Comparison of ENCODE assay signal across 12 cellular contexts in genomic region chr6:38212579-38212978, GRCh38.
A peak's percentile ranks its signal among the peaks of the same experiment; 100 is the strongest.
DNase-seq lines count a peak whose midpoint lies in the region; ATAC-seq and TF ChIP-seq lines count a peak whose summit lies in the region.
"Had no signal": no experiment of that assay in that cellular context is flagged by ENCODE, and none has a peak within 500 bp of the region (broad histone marks: within the 10 kb centered on the region; RNA-seq: fewer than 3 reads in every experiment).

No MANE protein-coding gene starts in this region.

- intact Hi-C loops in left colon (cut with DNase I, micrococcal nuclease) = no loop called here
- intact Hi-C loops in transverse colon (cut with DNase I; ENCODE audit: low total_unique reads) = no loop called here
- intact Hi-C loops in MCF 10A (cut with micrococcal nuclease) = no loop called here

- H3K27me3 Mint-ChIP-seq in MCF 10A (ENCODE audit: insufficient read depth, unreplicated experiment) = no peaks in the 10 kb centered on the region
- H3K27me3 Mint-ChIP-seq in activated naive CD8-positive, alpha-beta T cell treated with anti-CD3 and anti-CD28 coated beads for 36 hours = no peaks in the 10 kb centered on the region

- no peaks in the 10 kb centered on the region for H3K36me3 ChIP-seq in transverse colon

- no TSS peak for BruUV-seq in MCF 10A (replicated peaks; lab: Mats Ljungman, UMichigan)

- no peak overlapping the region for H3K4me3 ChIP-seq in transverse colon

- no peak for TF ChIP-seq CTCF in transverse colon (IDR thresholded peaks at IDR 0.05)
- no peak for TF ChIP-seq CTCF in MCF 10A (IDR thresholded peaks at IDR 0.05; ENCODE audit: unreplicated experiment)

- H3K4me3 Mint-ChIP-seq in MCF 10A (ENCODE audit: unreplicated experiment) = no peak overlapping the region
- no peak overlapping the region for H3K4me3 Mint-ChIP-seq in activated naive CD8-positive, alpha-beta T cell treated with anti-CD3 and anti-CD28 coated beads for 36 hours

- H3K4me1 Mint-ChIP-seq in MCF 10A (ENCODE audit: insufficient read depth, unreplicated experiment) = no peaks in the 10 kb centered on the region
- peaks cover 16% of the 10 kb centered on the region for H3K4me1 Mint-ChIP-seq in activated naive CD8-positive, alpha-beta T cell treated with anti-CD3 and anti-CD28 coated beads for 36 hours

- no peak for TF ChIP-seq EP300 in transverse colon (IDR thresholded peaks at IDR 0.05; ENCODE audit: low read depth)

- H3K27ac ChIP-seq in transverse colon = peak overlapping the region; percentile 54 to 74 (median 60)
- H3K27ac ChIP-seq: 22Rv1 had no signal

- WGBS in transverse colon (ENCODE audit: low coverage in 1 of 2), 2 donors = 52% methylated on average over 5 of the region's 5 CpGs; no CpG with 5 or more reads in 1 of the 2 donors

- CTCF ChIA-PET in MCF 10A (lab: Yijun Ruan, JAX) = no interaction called here

- H3K27ac Mint-ChIP-seq in MCF 10A (ENCODE audit: low read depth, unreplicated experiment) = no peak overlapping the region
- no peak overlapping the region for H3K27ac Mint-ChIP-seq in activated naive CD8-positive, alpha-beta T cell treated with anti-CD3 and anti-CD28 coated beads for 36 hours

- H3K27me3 ChIP-seq in transverse colon = no peaks in the 10 kb centered on the region

- in situ Hi-C loops in transverse colon (cut with MboI; ENCODE audit: low pct_ligation_motif_present in 1 of 4, low pct_unique_long_range_greater_than_20kb in 1 of 4, low sequenced_read_pairs in 3 of 4) = no loop called here

- H3K36me3 Mint-ChIP-seq in MCF 10A (ENCODE audit: insufficient read depth, unreplicated experiment) = no peaks in the 10 kb centered on the region
- no peaks in the 10 kb centered on the region for H3K36me3 Mint-ChIP-seq in activated naive CD8-positive, alpha-beta T cell treated with anti-CD3 and anti-CD28 coated beads for 36 hours

- no peak for TF ChIP-seq POLR2A in transverse colon (IDR thresholded peaks at IDR 0.05)

- no peaks in the 10 kb centered on the region for H3K9me3 ChIP-seq in transverse colon

- POLR2A ChIA-PET in MCF 10A (lab: Yijun Ruan, JAX) = no interaction called here

- DNase-seq in DMS79 treated with DMSO at 0.1 percent for 48 hours (lab: John Stamatoyannopoulos, UW) (peak; percentile 24), DMS79 (lab: John Stamatoyannopoulos, UW) (no peak), T1000 (lab: John Stamatoyannopoulos, UW) (peak; percentile 15), left colon (no peak), transverse colon (no peak), MCF 10A (ENCODE audit: unreplicated experiment) (no peak)
- no peak for DNase-seq in activated naive CD8-positive, alpha-beta T cell treated with anti-CD3 and anti-CD28 coated beads for 36 hours
- DNase-seq: activated CD4-positive, alpha-beta T cell treated with anti-CD3 and anti-CD28 coated beads for 1 hour; hippocampal formation; stimulated activated naive CD4-positive, alpha-beta T cell had no signal

- peak; percentile 14 for ATAC-seq in left colon
- no peak for ATAC-seq in HG03460 (IDR thresholded peaks at IDR 0.05; ENCODE audit: unreplicated experiment)

- H3K4me1 ChIP-seq in transverse colon = peaks cover 10 to 14% (median 14%) of the 10 kb centered on the region in 4 donors

- no peaks in the 10 kb centered on the region for H3K9me3 Mint-ChIP-seq in MCF 10A (ENCODE audit: unreplicated experiment)
- H3K9me3 Mint-ChIP-seq in activated naive CD8-positive, alpha-beta T cell treated with anti-CD3 and anti-CD28 coated beads for 36 hours = no peaks in the 10 kb centered on the region

Comparison
In these comparisons a context has a peak if more than half of its experiments do, and no peak if none do; other contexts are left out.
1. DNase-seq: peak in DMS79 treated with DMSO at 0.1 percent for 48 hours (single experiment) and T1000 (single experiment); none in DMS79 (single experiment), left colon (0 of 2), transverse colon (single experiment), MCF 10A (single experiment) and activated naive CD8-positive, alpha-beta T cell treated with anti-CD3 and anti-CD28 coated beads for 36 hours (single experiment).